Comparison of ENCODE assay signal across 13 cellular contexts in the genomic region with DNA sequence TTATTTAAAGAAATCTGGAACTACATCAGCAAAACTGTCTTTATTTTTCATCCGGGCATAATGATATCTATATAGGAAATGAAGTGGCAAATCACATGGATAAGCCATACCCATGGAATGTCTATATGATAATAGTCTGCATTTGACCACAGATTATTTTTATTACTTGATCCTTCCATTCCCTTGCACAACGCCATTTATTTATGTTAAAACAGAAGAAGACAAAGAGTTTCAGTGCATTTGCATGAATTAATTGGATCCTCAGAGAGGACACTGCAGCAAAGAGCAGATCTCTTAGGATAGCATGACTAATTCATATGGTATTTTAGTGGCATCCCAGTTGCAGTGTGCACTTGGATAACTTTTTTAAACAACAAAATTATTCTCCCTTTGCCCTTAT.
DNase-seq lines count a peak whose midpoint lies in the region; ATAC-seq, FAIRE-seq and TF ChIP-seq lines count a peak whose summit lies in the region.
"Had no signal": no experiment of that assay in that cellular context is flagged by ENCODE, and none has a peak within 500 bp of the region (broad histone marks: within the 10 kb centered on the region; RNA-seq: fewer than 3 reads in every experiment).

No MANE protein-coding gene starts in this region.

- H3K36me3 ChIP-seq in GM23248 (ENCODE audit: low read depth) (no peaks in the 10 kb centered on the region), adipocyte (ENCODE audit: control insufficient read depth, insufficient read depth, low read length, severe bottlenecking) (no peaks in the 10 kb centered on the region)
- H3K36me3 ChIP-seq: BLaER1 had no signal

- H3K79me2 ChIP-seq in GM23248 (ENCODE audit: insufficient read depth), result no peaks in the 10 kb centered on the region

- no peak overlapping the region for H3K27ac Mint-ChIP-seq in CD14-positive monocyte
- H3K27ac Mint-ChIP-seq: progenitor cell of endocrine pancreas had no signal

- TF ChIP-seq RAD21 in A549 (conservative IDR thresholded peaks at IDR 0.05 in 1 of 2, IDR thresholded peaks at IDR 0.05 in 1 of 2), result no peak

- H2AFZ ChIP-seq in GM23248, result 0 out of 2 replicates have a peak overlapping the region, but pooled peaks have one; percentile 2

- peaks cover 0 to 3% (median 0%) of the 10 kb centered on the region in 7 donors for H3K9me3 Mint-ChIP-seq in CD14-positive monocyte
- H3K9me3 Mint-ChIP-seq: activated CD4-positive, alpha-beta T cell treated with anti-CD3 and anti-CD28 coated beads, Interleukin-2, amount 10 ng/mL, durations not matched to agents 24 days and 14 days had no signal

- no peak for TF ChIP-seq EP300 in A549 (IDR thresholded peaks at IDR 0.05)

- H3F3A ChIP-seq in GM23248 (ENCODE audit: insufficient read depth), result peaks cover 36% of the 10 kb centered on the region

- 88% methylated on average over 2 of the region's 2 CpGs for WGBS in A549 (ENCODE audit: missing lambda C conversion rate)
- 23 to 29% methylated on average over 2 of the region's 2 CpGs for WGBS in GM23248 (ENCODE audit: low coverage in 1 of 2, low lambda C conversion rate in 2 of 2, missing lambda C conversion rate in 2 of 2), 2 experiments

- no peaks in the 10 kb centered on the region for H4K20me1 ChIP-seq in GM23248 (ENCODE audit: insufficient read depth)
- H4K20me1 ChIP-seq: BLaER1 had no signal

- POLR2A ChIA-PET in A549 (lab: Yijun Ruan, JAX), result no interaction called here

- H3K9me3 ChIP-seq in A549 (no peaks in the 10 kb centered on the region), GM23248 (ENCODE audit: low read depth) (no peaks in the 10 kb centered on the region), adipocyte (ENCODE audit: control insufficient read depth, low read length) (peaks cover 3% of the 10 kb centered on the region)
- H3K9me3 ChIP-seq: BLaER1, body of pancreas had no signal

- H3K27ac ChIP-seq in A549, result no peak overlapping the region
- peak overlapping the region; percentile 73 for H3K27ac ChIP-seq in GM23248
- no peak overlapping the region for H3K27ac ChIP-seq in foreskin keratinocyte
- H3K27ac ChIP-seq: BLaER1, body of pancreas had no signal

- no peak overlapping the region for H3K4me3 Mint-ChIP-seq in CD14-positive monocyte
- H3K4me3 Mint-ChIP-seq: activated CD4-positive, alpha-beta T cell treated with anti-CD3 and anti-CD28 coated beads, Interleukin-2, amount 10 ng/mL, durations not matched to agents 24 days and 14 days had no signal

- no peaks in the 10 kb centered on the region for H3K36me3 Mint-ChIP-seq in CD14-positive monocyte

- H3K4me3 ChIP-seq in A549, result no peak overlapping the region
- peak overlapping the region; percentile 26; the same call in 1 of the 2 replicates for H3K4me3 ChIP-seq in GM23248
- H3K4me3 ChIP-seq in adipocyte (ENCODE audit: low read length), result no peak overlapping the region
- H3K4me3 ChIP-seq: BLaER1, body of pancreas had no signal

- H3K9me2 ChIP-seq in GM23248 (ENCODE audit: insufficient read depth), result no peaks in the 10 kb centered on the region

- intact Hi-C loops in CD14-positive monocyte (cut with micrococcal nuclease), result no loop called here

- H3K4me2 ChIP-seq in A549 (peak overlapping the region; percentile 16; the same call in 2 of the 3 replicates), GM23248 (ENCODE audit: unreplicated experiment) (peak overlapping the region; percentile 69)
- H3K4me2 ChIP-seq: BLaER1 had no signal

- H3K4me1 ChIP-seq in A549, result peaks cover 21% of the 10 kb centered on the region
- peaks cover 33% of the 10 kb centered on the region for H3K4me1 ChIP-seq in GM23248 (ENCODE audit: insufficient read depth)
- peaks cover 36% of the 10 kb centered on the region for H3K4me1 ChIP-seq in adipocyte (ENCODE audit: control insufficient read depth, insufficient read depth, low read length)
- H3K4me1 ChIP-seq in foreskin keratinocyte, result peaks cover 7% of the 10 kb centered on the region
- H3K4me1 ChIP-seq: BLaER1, body of pancreas had no signal

- no peak for DNase-seq in A549 (ENCODE audit: low read depth in 1 of 2, low spot score in 1 of 2)
- peak; percentile 68 for DNase-seq in GM23248
- peak; percentile 65 for DNase-seq in adipocyte (ENCODE audit: low read depth)
- peak in 1 of 2 donors; percentile 25 for DNase-seq in foreskin keratinocyte
- DNase-seq in CD14-positive monocyte (ENCODE audit: low spot score), result no peak
- no peak for DNase-seq in SIG-M5 (lab: John Stamatoyannopoulos, UW)
- DNase-seq in globus pallidus (ENCODE audit: low spot score), result no peak
- DNase-seq in GM19240 (ENCODE audit: insufficient read length, low spot score), result no peak
- DNase-seq: activated CD4-positive, alpha-beta T cell treated with anti-CD3 and anti-CD28 coated beads, Interleukin-2, amount 10 ng/mL, durations not matched to agents 24 days and 14 days; body of pancreas; stimulated activated CD4-positive, alpha-beta T cell treated with anti-CD3 and anti-CD28 coated beads, Interleukin-2, amount 100 ng/mL, for 24 hours had no signal

- FAIRE-seq in A549 (lab: Jason Lieb, UNC), result no peak

- TF ChIP-seq CTCF in A549 (IDR thresholded peaks at IDR 0.05) (no peak), foreskin keratinocyte (conservative IDR thresholded peaks at IDR 0.05) (no peak), CD14-positive monocyte (IDR thresholded peaks at IDR 0.05) (no peak)

- no peak overlapping the region for H3K9ac ChIP-seq in GM23248
- H3K9ac ChIP-seq in adipocyte (ENCODE audit: low read length), result no peak overlapping the region
- H3K9ac ChIP-seq: BLaER1 had no signal

- no peak for TF ChIP-seq POLR2A in A549 (IDR thresholded peaks at IDR 0.05; ENCODE audit: low read length)

- in situ Hi-C loops in GM23248 (cut with MboI), result no loop called here

- CTCF ChIA-PET in A549 (lab: Yijun Ruan, JAX), result no interaction called here

- peaks cover 8% of the 10 kb centered on the region for H3K4me1 Mint-ChIP-seq in CD14-positive monocyte

- H3K27me3 ChIP-seq in GM23248 (replicated peaks; ENCODE audit: insufficient read depth) (no peaks in the 10 kb centered on the region), adipocyte (replicated peaks; ENCODE audit: control insufficient read depth, insufficient read depth, low read length) (no peaks in the 10 kb centered on the region), foreskin keratinocyte (no peaks in the 10 kb centered on the region)
- H3K27me3 ChIP-seq: BLaER1, body of pancreas had no signal

- no peaks in the 10 kb centered on the region for H3K27me3 Mint-ChIP-seq in CD14-positive monocyte (ENCODE audit: low read depth in 3 of 3)
- H3K27me3 Mint-ChIP-seq: activated CD4-positive, alpha-beta T cell treated with anti-CD3 and anti-CD28 coated beads, Interleukin-2, amount 10 ng/mL, durations not matched to agents 24 days and 14 days; progenitor cell of endocrine pancreas had no signal

- 0 out of 6 replicates have a peak, but pooled peaks of 1 of the 2 experiments have one; percentile 30 for ATAC-seq in A549
- peak; percentile 24 for ATAC-seq in foreskin keratinocyte
- ATAC-seq: body of pancreas had no signal

TF ChIP-seq in A549, 52 proteins besides CTCF, POLR2A, EP300 and RAD21:
- TF ChIP-seq ZC3H11A (IDR thresholded peaks at IDR 0.05) (no peak), JUN (IDR thresholded peaks at IDR 0.05) (no peak), MYC (IDR thresholded peaks at IDR 0.05; ENCODE audit: borderline replicate concordance, low read length) (no peak), RNF2 (IDR thresholded peaks at IDR 0.05; ENCODE audit: borderline replicate concordance, low read depth) (no peak), NR3C1 (IDR thresholded peaks at IDR 0.05) (no peak), ZNF302 (CRISPR knock-in tag; IDR thresholded peaks at IDR 0.05) (no peak), HDAC2 (IDR thresholded peaks at IDR 0.05) (no peak), HOXB13 (CRISPR knock-in tag; IDR thresholded peaks at IDR 0.05; ENCODE audit: low read depth) (no peak), ZFP36 (IDR thresholded peaks at IDR 0.05; ENCODE audit: borderline replicate concordance, partially characterized antibody) (no peak)
- TF ChIP-seq, protein P1, sequence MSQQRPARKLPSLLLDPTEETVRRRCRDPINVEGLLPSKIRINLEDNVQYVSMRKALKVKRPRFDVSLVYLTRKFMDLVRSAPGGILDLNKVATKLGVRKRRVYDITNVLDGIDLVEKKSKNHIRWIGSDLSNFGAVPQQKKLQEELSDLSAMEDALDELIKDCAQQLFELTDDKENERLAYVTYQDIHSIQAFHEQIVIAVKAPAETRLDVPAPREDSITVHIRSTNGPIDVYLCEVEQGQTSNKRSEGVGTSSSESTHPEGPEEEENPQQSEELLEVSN (IDR thresholded peaks at IDR 0.05; ENCODE audit: borderline replicate concordance, low read depth), result no peak
- TF ChIP-seq, protein P2, sequence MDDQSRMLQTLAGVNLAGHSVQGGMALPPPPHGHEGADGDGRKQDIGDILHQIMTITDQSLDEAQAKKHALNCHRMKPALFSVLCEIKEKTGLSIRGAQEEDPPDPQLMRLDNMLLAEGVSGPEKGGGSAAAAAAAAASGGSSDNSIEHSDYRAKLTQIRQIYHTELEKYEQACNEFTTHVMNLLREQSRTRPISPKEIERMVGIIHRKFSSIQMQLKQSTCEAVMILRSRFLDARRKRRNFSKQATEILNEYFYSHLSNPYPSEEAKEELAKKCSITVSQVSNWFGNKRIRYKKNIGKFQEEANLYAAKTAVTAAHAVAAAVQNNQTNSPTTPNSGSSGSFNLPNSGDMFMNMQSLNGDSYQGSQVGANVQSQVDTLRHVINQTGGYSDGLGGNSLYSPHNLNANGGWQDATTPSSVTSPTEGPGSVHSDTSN (IDR thresholded peaks at IDR 0.05), result no peak

Comparison
In these comparisons a context has a peak if more than half of its experiments do, and no peak if none do; other contexts are left out.
1. DNase-seq: peak in GM23248 (single experiment) and adipocyte (single experiment); none in A549 (0 of 2), CD14-positive monocyte (single experiment), SIG-M5 (single experiment), globus pallidus (single experiment) and GM19240 (single experiment).